ENCODE assay signal across 2 cellular contexts in the genomic region with DNA sequence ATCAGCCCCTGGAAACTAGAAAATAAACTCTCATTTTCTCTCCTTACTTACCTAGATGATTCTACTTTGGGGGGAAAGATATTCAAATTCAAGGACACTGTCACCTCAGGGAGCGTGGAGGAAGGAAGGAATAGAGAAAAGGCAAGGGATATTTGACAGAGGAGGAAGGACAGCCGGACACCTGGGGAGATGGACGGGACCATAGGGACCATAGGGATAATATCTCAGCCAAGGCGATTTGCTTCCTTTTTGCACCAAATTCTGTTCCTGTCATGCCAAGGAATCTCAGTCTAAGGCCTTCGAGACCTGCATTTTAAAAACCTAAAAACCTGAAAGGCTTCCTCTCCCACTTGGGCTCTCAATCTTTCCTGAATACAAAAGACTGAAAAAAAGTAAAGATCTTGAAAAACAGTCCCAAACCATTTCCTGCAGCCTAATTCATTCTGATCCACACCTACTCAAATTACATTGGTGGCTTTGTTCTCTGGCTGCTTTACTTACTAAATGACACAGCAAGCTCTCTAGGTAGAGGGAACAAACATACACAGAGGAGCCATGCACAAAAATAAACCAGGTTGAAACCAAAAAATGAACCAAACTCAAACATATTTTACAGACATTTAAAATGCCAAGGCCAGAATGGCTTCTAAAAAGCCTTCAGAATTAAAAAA.
TF ChIP-seq lines count a peak whose summit lies in the region.

No MANE protein-coding gene starts in this region.

TF ChIP-seq in GM23338, 12 proteins besides CTCF, POLR2A, EP300 and RAD21 (continued from another document and continues in another):
- TF ChIP-seq, protein P1, sequence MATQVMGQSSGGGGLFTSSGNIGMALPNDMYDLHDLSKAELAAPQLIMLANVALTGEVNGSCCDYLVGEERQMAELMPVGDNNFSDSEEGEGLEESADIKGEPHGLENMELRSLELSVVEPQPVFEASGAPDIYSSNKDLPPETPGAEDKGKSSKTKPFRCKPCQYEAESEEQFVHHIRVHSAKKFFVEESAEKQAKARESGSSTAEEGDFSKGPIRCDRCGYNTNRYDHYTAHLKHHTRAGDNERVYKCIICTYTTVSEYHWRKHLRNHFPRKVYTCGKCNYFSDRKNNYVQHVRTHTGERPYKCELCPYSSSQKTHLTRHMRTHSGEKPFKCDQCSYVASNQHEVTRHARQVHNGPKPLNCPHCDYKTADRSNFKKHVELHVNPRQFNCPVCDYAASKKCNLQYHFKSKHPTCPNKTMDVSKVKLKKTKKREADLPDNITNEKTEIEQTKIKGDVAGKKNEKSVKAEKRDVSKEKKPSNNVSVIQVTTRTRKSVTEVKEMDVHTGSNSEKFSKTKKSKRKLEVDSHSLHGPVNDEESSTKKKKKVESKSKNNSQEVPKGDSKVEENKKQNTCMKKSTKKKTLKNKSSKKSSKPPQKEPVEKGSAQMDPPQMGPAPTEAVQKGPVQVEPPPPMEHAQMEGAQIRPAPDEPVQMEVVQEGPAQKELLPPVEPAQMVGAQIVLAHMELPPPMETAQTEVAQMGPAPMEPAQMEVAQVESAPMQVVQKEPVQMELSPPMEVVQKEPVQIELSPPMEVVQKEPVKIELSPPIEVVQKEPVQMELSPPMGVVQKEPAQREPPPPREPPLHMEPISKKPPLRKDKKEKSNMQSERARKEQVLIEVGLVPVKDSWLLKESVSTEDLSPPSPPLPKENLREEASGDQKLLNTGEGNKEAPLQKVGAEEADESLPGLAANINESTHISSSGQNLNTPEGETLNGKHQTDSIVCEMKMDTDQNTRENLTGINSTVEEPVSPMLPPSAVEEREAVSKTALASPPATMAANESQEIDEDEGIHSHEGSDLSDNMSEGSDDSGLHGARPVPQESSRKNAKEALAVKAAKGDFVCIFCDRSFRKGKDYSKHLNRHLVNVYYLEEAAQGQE (IDR thresholded peaks at IDR 0.05; ENCODE audit: unreplicated experiment), result no peak
- TF ChIP-seq ZNF114 (CRISPR knock-in tag; IDR thresholded peaks at IDR 0.05) (no peak), POLR2AphosphoS5 (IDR thresholded peaks at IDR 0.05; ENCODE audit: low read depth) (no peak), NANOG (IDR thresholded peaks at IDR 0.05; ENCODE audit: borderline replicate concordance) (no peak), JUNB (IDR thresholded peaks at IDR 0.05; ENCODE audit: unreplicated experiment) (no peak), EZH2 (IDR thresholded peaks at IDR 0.05; ENCODE audit: low read depth, unreplicated experiment) (no peak)
- TF ChIP-seq, protein P2, sequence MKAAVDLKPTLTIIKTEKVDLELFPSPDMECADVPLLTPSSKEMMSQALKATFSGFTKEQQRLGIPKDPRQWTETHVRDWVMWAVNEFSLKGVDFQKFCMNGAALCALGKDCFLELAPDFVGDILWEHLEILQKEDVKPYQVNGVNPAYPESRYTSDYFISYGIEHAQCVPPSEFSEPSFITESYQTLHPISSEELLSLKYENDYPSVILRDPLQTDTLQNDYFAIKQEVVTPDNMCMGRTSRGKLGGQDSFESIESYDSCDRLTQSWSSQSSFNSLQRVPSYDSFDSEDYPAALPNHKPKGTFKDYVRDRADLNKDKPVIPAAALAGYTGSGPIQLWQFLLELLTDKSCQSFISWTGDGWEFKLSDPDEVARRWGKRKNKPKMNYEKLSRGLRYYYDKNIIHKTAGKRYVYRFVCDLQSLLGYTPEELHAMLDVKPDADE (IDR thresholded peaks at IDR 0.05), result no peak
- TF ChIP-seq, protein P3, sequence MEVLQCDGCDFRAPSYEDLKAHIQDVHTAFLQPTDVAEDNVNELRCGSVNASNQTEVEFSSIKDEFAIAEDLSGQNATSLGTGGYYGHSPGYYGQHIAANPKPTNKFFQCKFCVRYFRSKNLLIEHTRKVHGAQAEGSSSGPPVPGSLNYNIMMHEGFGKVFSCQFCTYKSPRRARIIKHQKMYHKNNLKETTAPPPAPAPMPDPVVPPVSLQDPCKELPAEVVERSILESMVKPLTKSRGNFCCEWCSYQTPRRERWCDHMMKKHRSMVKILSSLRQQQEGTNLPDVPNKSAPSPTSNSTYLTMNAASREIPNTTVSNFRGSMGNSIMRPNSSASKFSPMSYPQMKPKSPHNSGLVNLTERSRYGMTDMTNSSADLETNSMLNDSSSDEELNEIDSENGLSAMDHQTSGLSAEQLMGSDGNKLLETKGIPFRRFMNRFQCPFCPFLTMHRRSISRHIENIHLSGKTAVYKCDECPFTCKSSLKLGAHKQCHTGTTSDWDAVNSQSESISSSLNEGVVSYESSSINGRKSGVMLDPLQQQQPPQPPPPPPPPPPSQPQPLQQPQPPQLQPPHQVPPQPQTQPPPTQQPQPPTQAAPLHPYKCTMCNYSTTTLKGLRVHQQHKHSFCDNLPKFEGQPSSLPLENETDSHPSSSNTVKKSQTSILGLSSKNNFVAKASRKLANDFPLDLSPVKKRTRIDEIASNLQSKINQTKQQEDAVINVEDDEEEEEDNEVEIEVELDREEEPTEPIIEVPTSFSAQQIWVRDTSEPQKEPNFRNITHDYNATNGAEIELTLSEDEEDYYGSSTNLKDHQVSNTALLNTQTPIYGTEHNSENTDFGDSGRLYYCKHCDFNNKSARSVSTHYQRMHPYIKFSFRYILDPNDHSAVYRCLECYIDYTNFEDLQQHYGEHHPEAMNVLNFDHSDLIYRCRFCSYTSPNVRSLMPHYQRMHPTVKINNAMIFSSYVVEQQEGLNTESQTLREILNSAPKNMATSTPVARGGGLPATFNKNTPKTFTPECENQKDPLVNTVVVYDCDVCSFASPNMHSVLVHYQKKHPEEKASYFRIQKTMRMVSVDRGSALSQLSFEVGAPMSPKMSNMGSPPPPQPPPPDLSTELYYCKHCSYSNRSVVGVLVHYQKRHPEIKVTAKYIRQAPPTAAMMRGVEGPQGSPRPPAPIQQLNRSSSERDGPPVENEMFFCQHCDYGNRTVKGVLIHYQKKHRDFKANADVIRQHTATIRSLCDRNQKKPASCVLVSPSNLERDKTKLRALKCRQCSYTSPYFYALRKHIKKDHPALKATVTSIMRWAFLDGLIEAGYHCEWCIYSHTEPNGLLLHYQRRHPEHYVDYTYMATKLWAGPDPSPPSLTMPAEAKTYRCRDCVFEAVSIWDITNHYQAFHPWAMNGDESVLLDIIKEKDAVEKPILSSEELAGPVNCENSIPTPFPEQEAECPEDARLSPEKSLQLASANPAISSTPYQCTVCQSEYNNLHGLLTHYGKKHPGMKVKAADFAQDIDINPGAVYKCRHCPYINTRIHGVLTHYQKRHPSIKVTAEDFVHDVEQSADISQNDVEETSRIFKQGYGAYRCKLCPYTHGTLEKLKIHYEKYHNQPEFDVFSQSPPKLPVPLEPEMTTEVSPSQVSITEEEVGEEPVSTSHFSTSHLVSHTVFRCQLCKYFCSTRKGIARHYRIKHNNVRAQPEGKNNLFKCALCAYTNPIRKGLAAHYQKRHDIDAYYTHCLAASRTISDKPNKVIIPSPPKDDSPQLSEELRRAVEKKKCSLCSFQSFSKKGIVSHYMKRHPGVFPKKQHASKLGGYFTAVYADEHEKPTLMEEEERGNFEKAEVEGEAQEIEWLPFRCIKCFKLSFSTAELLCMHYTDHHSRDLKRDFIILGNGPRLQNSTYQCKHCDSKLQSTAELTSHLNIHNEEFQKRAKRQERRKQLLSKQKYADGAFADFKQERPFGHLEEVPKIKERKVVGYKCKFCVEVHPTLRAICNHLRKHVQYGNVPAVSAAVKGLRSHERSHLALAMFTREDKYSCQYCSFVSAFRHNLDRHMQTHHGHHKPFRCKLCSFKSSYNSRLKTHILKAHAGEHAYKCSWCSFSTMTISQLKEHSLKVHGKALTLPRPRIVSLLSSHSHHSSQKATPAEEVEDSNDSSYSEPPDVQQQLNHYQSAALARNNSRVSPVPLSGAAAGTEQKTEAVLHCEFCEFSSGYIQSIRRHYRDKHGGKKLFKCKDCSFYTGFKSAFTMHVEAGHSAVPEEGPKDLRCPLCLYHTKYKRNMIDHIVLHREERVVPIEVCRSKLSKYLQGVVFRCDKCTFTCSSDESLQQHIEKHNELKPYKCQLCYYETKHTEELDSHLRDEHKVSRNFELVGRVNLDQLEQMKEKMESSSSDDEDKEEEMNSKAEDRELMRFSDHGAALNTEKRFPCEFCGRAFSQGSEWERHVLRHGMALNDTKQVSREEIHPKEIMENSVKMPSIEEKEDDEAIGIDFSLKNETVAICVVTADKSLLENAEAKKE (CRISPR knock-in tag; IDR thresholded peaks at IDR 0.05), result no peak

TF ChIP-seq in WTC11, 78 proteins besides CTCF, POLR2A, EP300 and RAD21 (continued from another document):
- TF ChIP-seq ZNF512 (CRISPR knock-in tag; IDR thresholded peaks at IDR 0.05; ENCODE audit: borderline replicate concordance), result no peak
- no peak for TF ChIP-seq NFE2L1 (CRISPR knock-in tag; IDR thresholded peaks at IDR 0.05)
- no peak for TF ChIP-seq ZNF219 (CRISPR knock-in tag; IDR thresholded peaks at IDR 0.05; ENCODE audit: borderline replicate concordance)
- no peak for TF ChIP-seq ETV6 (CRISPR knock-in tag; IDR thresholded peaks at IDR 0.05)
